1 cellular context compared by ENCODE assay signal in the genomic region with DNA sequence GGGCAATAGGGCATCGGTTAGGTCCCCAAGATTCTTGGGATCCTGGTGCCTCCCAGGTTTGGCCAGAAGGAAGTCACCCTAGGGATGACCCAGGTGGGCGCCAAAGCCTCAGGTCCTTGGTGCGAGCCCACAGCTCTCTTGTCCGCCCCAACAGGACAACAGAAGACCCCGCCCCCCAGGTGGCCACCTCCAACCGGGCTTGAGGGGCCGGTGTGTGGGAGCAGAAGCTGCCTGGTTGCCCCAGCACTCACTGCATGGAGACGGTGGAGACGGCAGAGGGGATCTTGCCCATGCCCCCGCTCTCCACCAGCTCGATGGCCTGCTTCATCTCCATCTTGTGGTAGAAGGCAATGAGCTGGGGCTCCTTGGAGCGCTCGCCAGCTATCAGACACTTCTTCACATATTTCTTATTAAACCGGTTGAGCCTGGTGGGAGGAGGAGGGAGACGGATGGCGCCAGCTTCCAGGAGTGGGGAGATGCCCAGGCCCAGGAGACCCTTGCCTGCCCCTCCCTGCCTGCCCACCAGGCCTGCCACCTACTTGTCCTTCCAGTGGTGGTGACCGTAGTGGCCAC.
TF ChIP-seq lines count a peak whose summit lies in the region.

No MANE protein-coding gene starts in this region.

TF ChIP-seq in HEK293, 187 proteins besides CTCF, POLR2A, EP300 and RAD21 (continued from another document):
- TF ChIP-seq HIC1 (tag by site-specific recombination; IDR thresholded peaks at IDR 0.05): no peak
- TF ChIP-seq ZNF223 (tag by site-specific recombination; IDR thresholded peaks at IDR 0.05): 0 out of 2 replicates have a peak, but pooled peaks have one; percentile 35
TF ChIP-seq in HEK293: peak in this region for 1.
